Comparison of ENCODE assay signal across 1 cellular context in the genomic region with DNA sequence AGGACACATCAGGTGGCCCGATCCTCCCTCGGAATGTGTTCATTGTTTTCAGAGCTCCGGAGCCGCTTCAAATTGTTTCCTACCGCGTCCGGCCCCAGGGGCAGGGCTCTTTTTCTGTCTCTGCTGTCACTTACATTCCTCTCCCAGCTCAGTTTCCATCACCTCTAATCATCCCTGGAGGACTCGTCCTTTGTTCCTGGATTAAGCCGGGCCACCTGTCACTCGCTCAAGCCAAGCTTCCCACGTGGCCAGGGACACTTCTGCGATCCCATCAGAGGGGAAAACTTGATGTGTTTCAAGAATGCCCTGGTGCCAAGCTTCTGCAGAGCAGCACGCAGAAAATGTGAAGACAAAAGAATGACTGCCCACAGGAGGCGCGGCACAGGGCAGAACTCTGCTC.
TF ChIP-seq lines count a peak whose summit lies in the region.

No MANE protein-coding gene starts in this region.

TF ChIP-seq in H1, 55 proteins besides CTCF, POLR2A, EP300 and RAD21 (continued from another document):
- TF ChIP-seq NANOG (IDR thresholded peaks at IDR 0.05; ENCODE audit: insufficient read depth, low read depth, low read length, poor library complexity, severe bottlenecking), result no peak
- TF ChIP-seq, protein P1, sequence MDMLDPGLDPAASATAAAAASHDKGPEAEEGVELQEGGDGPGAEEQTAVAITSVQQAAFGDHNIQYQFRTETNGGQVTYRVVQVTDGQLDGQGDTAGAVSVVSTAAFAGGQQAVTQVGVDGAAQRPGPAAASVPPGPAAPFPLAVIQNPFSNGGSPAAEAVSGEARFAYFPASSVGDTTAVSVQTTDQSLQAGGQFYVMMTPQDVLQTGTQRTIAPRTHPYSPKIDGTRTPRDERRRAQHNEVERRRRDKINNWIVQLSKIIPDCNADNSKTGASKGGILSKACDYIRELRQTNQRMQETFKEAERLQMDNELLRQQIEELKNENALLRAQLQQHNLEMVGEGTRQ (IDR thresholded peaks at IDR 0.05; ENCODE audit: low read length), result no peak
- no peak for TF ChIP-seq PHF8 (conservative IDR thresholded peaks at IDR 0.05; ENCODE audit: low read depth, low read length)
- TF ChIP-seq GABPA (IDR thresholded peaks at IDR 0.05; ENCODE audit: borderline replicate concordance, insufficient read depth, low read length), result no peak
- TF ChIP-seq KDM1A (IDR thresholded peaks at IDR 0.05; ENCODE audit: borderline replicate concordance, low read length), result no peak
- no peak for TF ChIP-seq YY1 (IDR thresholded peaks at IDR 0.05; ENCODE audit: low read depth, low read length)
- TF ChIP-seq, protein P2, sequence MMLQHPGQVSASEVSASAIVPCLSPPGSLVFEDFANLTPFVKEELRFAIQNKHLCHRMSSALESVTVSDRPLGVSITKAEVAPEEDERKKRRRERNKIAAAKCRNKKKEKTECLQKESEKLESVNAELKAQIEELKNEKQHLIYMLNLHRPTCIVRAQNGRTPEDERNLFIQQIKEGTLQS (IDR thresholded peaks at IDR 0.05; ENCODE audit: insufficient read depth, low read depth, low read length), result no peak
- no peak for TF ChIP-seq JUND (IDR thresholded peaks at IDR 0.05; ENCODE audit: low read length)
- no peak for TF ChIP-seq GTF2F1 (IDR thresholded peaks at IDR 0.05; ENCODE audit: borderline replicate concordance, low read depth, low read length)
- TF ChIP-seq BRCA1 (IDR thresholded peaks at IDR 0.05; ENCODE audit: low read depth, low read length), result no peak
